ENCODE assay signal across 27 cellular contexts in genomic region chrX:135480076-135480475, GRCh38. TPM values are rescaled to one million over a fixed set of nuclear protein-coding genes. Genes with fewer than 3 reads are reported as not detected.
DNase-seq lines count a peak whose midpoint lies in the region; ATAC-seq, FAIRE-seq and TF ChIP-seq lines count a peak whose summit lies in the region.
"Had no signal": no experiment of that assay in that cellular context is flagged by ENCODE, and none has a peak within 500 bp of the region (broad histone marks: within the 10 kb centered on the region; RNA-seq: fewer than 3 reads in every experiment).

No MANE protein-coding gene starts in this region.

- TF ChIP-seq RAD21 in A549 (conservative IDR thresholded peaks at IDR 0.05 in 1 of 2, IDR thresholded peaks at IDR 0.05 in 1 of 2), result no peak

- no peak for TF ChIP-seq EP300 in A549 (IDR thresholded peaks at IDR 0.05)

- TF ChIP-seq CTCF in A549 (IDR thresholded peaks at IDR 0.05) (no peak), coronary artery (IDR thresholded peaks at IDR 0.05) (no peak)

- 37% methylated on average over 7 of the region's 7 CpGs for WGBS in A549 (ENCODE audit: missing lambda C conversion rate)

- no peak for DNase-seq in A549 (ENCODE audit: low read depth in 1 of 2, low spot score in 1 of 2)
- DNase-seq in Daoy (ENCODE audit: low read depth), result peak; percentile 1
- DNase-seq in NCI-H524 treated with DMSO at 0.1 percent for 48 hours (lab: John Stamatoyannopoulos, UW), result peak; percentile 3
- peak; percentile 2 for DNase-seq in SW480 (ENCODE audit: low spot score)
- no peak for DNase-seq in coronary artery (ENCODE audit: low spot score)
- DNase-seq in NCI-H2171 treated with DMSO at 0.1 percent for 48 hours (lab: John Stamatoyannopoulos, UW), result no peak
- DNase-seq in NOMO-1 treated with dmso at 0.1 percent for 144 hours (lab: John Stamatoyannopoulos, UW; ENCODE audit: unreplicated experiment), result no peak
- DNase-seq: CD8-positive, alpha-beta memory T cell; DMS 273 treated with DMSO at 0.1 percent for 48 hours; DMS79 treated with DMSO at 0.1 percent for 48 hours; GOT3; HFFc6; KBM-7; MV-4-11; NCI-H1105 treated with DMSO at 0.1 percent for 48 hours; NCI-H1694; NCI-H2081; NCI-H774; SHP77 treated with DMSO at 0.1 percent for 48 hours; SK-N-SH; SW 1271; T-helper 17 cell had no signal

- ATAC-seq in A549, result no peak
- ATAC-seq: T-helper 17 cell had no signal

- no peaks in the 10 kb centered on the region for H3K4me1 ChIP-seq in A549

- no peak overlapping the region for H3K4me2 ChIP-seq in A549
- H3K4me2 ChIP-seq: SK-N-SH had no signal

- POLR2A ChIA-PET in A549 (lab: Yijun Ruan, JAX), result no interaction called here

- peak; percentile 65 for FAIRE-seq in A549 (lab: Jason Lieb, UNC)
- FAIRE-seq: A204.1, GM12892, HTR-8/SVneo had no signal

- H3K27ac ChIP-seq in A549 (no peak overlapping the region), coronary artery (no peak overlapping the region)

- no peak overlapping the region for H3K4me3 ChIP-seq in A549
- no peak overlapping the region for H3K4me3 ChIP-seq in coronary artery
- H3K4me3 ChIP-seq: HAP-1 had no signal

- TF ChIP-seq POLR2A in A549 (IDR thresholded peaks at IDR 0.05; ENCODE audit: low read length), result no peak

- CTCF ChIA-PET in A549 (lab: Yijun Ruan, JAX), result no interaction called here

- no peaks in the 10 kb centered on the region for H3K9me3 ChIP-seq in A549
- H3K9me3 ChIP-seq: HAP-1, SK-N-SH had no signal

TF ChIP-seq in A549, 52 proteins besides CTCF, POLR2A, EP300 and RAD21:
- TF ChIP-seq RARB (CRISPR knock-in tag; IDR thresholded peaks at IDR 0.05) (no peak), MYC (IDR thresholded peaks at IDR 0.05; ENCODE audit: borderline replicate concordance, low read length) (no peak), RCOR1 (IDR thresholded peaks at IDR 0.05; ENCODE audit: low read depth, low read length) (no peak), SMC3 (IDR thresholded peaks at IDR 0.05) (no peak), FOXS1 (CRISPR knock-in tag; IDR thresholded peaks at IDR 0.05) (no peak), PHF8 (IDR thresholded peaks at IDR 0.05; ENCODE audit: borderline replicate concordance, low read depth) (no peak), GATA3 (IDR thresholded peaks at IDR 0.05; ENCODE audit: borderline replicate concordance) (no peak)

RNA-seq across cellular contexts. Expression of gene INTS6L, which starts 40.4 kb away (rescaled TPM):
- polyA plus RNA-seq in A549 (2011; rRNA removed) (0.40 and 0.46 TPM in 2 replicates), A549 (2017; fragmentation: RNase III; extraction: RNeasy Plus Mini Kit Qiagen cat#74134 plus additional on column Dnase treatment) (0.16 to 0.30 TPM (median 0.19 TPM) in 3 replicates)
- polyA plus RNA-seq in A549 (2012; cell fraction: cytosol; rRNA removed), result 0.03 and 0.07 TPM in 2 replicates
- 0.10 and 0.15 TPM in 2 replicates for polyA plus RNA-seq in A549 (2012; cell fraction: nucleus; rRNA removed)
- 0.12 and 0.24 TPM in 2 replicates for polyA minus RNA-seq in A549 (2011; rRNA and poly(A)+ RNA removed)
- total RNA-seq in Daoy (2014; rRNA removed; shearing (Covaris generic)), result 4.0 and 5.6 TPM in 2 replicates

RNA-seq across cellular contexts. Expression of gene SMIM10L2A, which starts 58.3 kb away (rescaled TPM):
- polyA plus RNA-seq in A549 (2011; rRNA removed) (0.59 and 0.61 TPM in 2 replicates), A549 (2017; fragmentation: RNase III; extraction: RNeasy Plus Mini Kit Qiagen cat#74134 plus additional on column Dnase treatment) (0.34 to 0.37 TPM (median 0.37 TPM) in 3 replicates)
- 0.12 and 0.18 TPM in 2 replicates for polyA plus RNA-seq in A549 (2012; cell fraction: cytosol; rRNA removed)
- polyA plus RNA-seq in A549 (2012; cell fraction: nucleus; rRNA removed), result 0.34 and 0.38 TPM in 2 replicates
- 0.91 and 0.97 TPM in 2 replicates for polyA minus RNA-seq in A549 (2011; rRNA and poly(A)+ RNA removed)
- total RNA-seq in Daoy (2014; rRNA removed; shearing (Covaris generic)), result 0.12 and 0.17 TPM in 2 replicates
- total RNA-seq: HFFc6 had no signal
- polyA plus RNA-seq: CD14-positive monocyte had no signal

Comparison
In these comparisons a context has a peak if more than half of its experiments do, and no peak if none do; other contexts are left out.
1. DNase-seq: peak in Daoy (single experiment), NCI-H524 treated with DMSO at 0.1 percent for 48 hours (single experiment) and SW480 (single experiment); none in A549 (0 of 2), coronary artery (single experiment), NCI-H2171 treated with DMSO at 0.1 percent for 48 hours (single experiment) and NOMO-1 treated with dmso at 0.1 percent for 144 hours (single experiment).